ENCODE assay signal across 10 cellular contexts in the genomic region with DNA sequence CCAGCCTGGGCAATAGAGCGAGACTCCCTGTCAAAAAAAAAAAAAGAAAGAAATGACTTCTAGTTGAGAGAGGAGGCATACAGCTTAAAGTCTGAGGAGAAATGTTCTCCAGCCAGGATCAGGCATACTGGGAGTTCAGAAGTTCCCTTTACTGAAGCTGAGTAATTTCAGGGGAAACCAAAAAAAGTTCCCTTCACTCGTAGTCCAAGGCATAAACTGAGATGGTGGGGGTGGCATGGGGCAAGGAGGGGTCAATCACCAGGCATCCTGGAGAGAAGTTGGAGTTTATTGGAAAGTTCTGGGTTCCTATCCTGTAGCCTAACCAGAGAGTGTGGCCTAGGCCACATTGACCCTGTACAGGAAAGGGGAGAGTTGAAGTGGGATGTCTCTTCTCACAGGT. TPM values are rescaled to one million over a fixed set of nuclear protein-coding genes. Genes with fewer than 3 reads are reported as not detected.
DNase-seq lines count a peak whose midpoint lies in the region; TF ChIP-seq lines count a peak whose summit lies in the region.
"Had no signal": no experiment of that assay in that cellular context is flagged by ENCODE, and none has a peak within 500 bp of the region (broad histone marks: within the 10 kb centered on the region; RNA-seq: fewer than 3 reads in every experiment).

No MANE protein-coding gene starts in this region.

- CTCF ChIA-PET in AG04450 (lab: Charles Lee): interaction anchor here (0.6 to 1.7 kb wide), 3 partner anchors 12 to 97 kb away, joined by 3 to 8 read pairs (median 7); a partner anchor contains a TSS
- CTCF ChIA-PET in OCI-LY7 (lab: Charles Lee; ENCODE audit: unreplicated experiment): no interaction called here

- peak overlapping the region; percentile 42 for H3K4me3 Mint-ChIP-seq in endothelial cell (ENCODE audit: unreplicated experiment)

- H3K4me3 ChIP-seq in AG04450 (ENCODE audit: low read depth, low read length): no peak overlapping the region
- no peak overlapping the region for H3K4me3 ChIP-seq in NB4 (ENCODE audit: low read depth, low read length)
- H3K4me3 ChIP-seq in osteoblast (ENCODE audit: insufficient read depth, low read length): no peak overlapping the region
- H3K4me3 ChIP-seq in OCI-LY7 (ENCODE audit: low read depth, low read length, poor library complexity, severe bottlenecking): no peak overlapping the region

- intact Hi-C loops in OCI-LY7 (cut with micrococcal nuclease; ENCODE audit: unreplicated experiment): no loop called here

- no peak for DNase-seq in AG04450 (ENCODE audit: low read depth, low spot score)
- peak; percentile 16 for DNase-seq in NB4 (ENCODE audit: low read depth)
- no peak for DNase-seq in endothelial cell (ENCODE audit: low spot score)
- DNase-seq in osteoblast (ENCODE audit: insufficient read length, low spot score, missing footprints): no peak
- no peak for DNase-seq in stimulated activated naive CD4-positive, alpha-beta T cell (lab: John Stamatoyannopoulos, UW)
- no peak for DNase-seq in NCI-H345 (lab: John Stamatoyannopoulos, UW)
- no peak for DNase-seq in SW480 (ENCODE audit: low spot score)
- DNase-seq in OCI-LY7 (ENCODE audit: low spot score): no peak
- DNase-seq: activated CD4-positive, alpha-beta T cell treated with anti-CD3 and anti-CD28 coated beads, Interleukin-2, amount 50 U/mL, for 1 hour; NCI-H2081 treated with DMSO at 0.1 percent for 48 hours had no signal

- POLR2A ChIA-PET in AG04450 (lab: Yijun Ruan, JAX) (interaction anchor here (0.6 to 1.9 kb wide), 3 partner anchors 10 to 60 kb away, joined by 5 to 6 read pairs (median 5); a partner anchor contains a TSS), OCI-LY7 (lab: Charles Lee) (interaction anchor here (0.8 to 1.7 kb wide), 2 partner anchors 13 to 59 kb away, joined by 3 to 6 read pairs; a partner anchor contains a TSS)

- H3K79me2 ChIP-seq in osteoblast (ENCODE audit: insufficient read depth, low read length): peaks cover 16% of the 10 kb centered on the region
- H3K79me2 ChIP-seq in OCI-LY7 (ENCODE audit: insufficient read depth, low read depth, low read length): peaks cover 3% of the 10 kb centered on the region; the same call in 1 of the 2 replicates

- TF ChIP-seq POLR2A in NB4 (IDR thresholded peaks at IDR 0.05; ENCODE audit: extremely low read depth, insufficient read length): no peak

- H3K27ac ChIP-seq in AG04450 (ENCODE audit: low read depth, low read length): peak overlapping the region; percentile 87
- H3K27ac ChIP-seq in osteoblast (ENCODE audit: low read depth, low read length): peak overlapping the region; percentile 40
- no peak overlapping the region for H3K27ac ChIP-seq in OCI-LY7 (ENCODE audit: low read depth, low read length, poor library complexity, severe bottlenecking)

- H3K4me1 ChIP-seq in osteoblast (ENCODE audit: insufficient read depth, low read length) (peaks cover 32% of the 10 kb centered on the region), OCI-LY7 (ENCODE audit: insufficient read depth, low read length, poor library complexity, severe bottlenecking) (peaks cover 39% of the 10 kb centered on the region)

- H3K36me3 ChIP-seq in osteoblast (ENCODE audit: insufficient read depth, low read length) (peaks cover 18% of the 10 kb centered on the region), OCI-LY7 (ENCODE audit: insufficient read depth, low read length) (peaks cover 28% of the 10 kb centered on the region)

- peaks cover 41% of the 10 kb centered on the region for H3K4me1 Mint-ChIP-seq in endothelial cell (ENCODE audit: unreplicated experiment)

- H2AFZ ChIP-seq in osteoblast (ENCODE audit: low read length) (no peak overlapping the region), OCI-LY7 (ENCODE audit: low read length) (no peak overlapping the region)

- no peaks in the 10 kb centered on the region for H3K9me2 ChIP-seq in OCI-LY7 (ENCODE audit: insufficient read depth, low read length)

- H3K9me3 ChIP-seq in AG04450 (ENCODE audit: control insufficient read depth, insufficient read depth, low read length): no peaks in the 10 kb centered on the region
- no peaks in the 10 kb centered on the region for H3K9me3 ChIP-seq in osteoblast (ENCODE audit: low read depth, low read length)
- no peaks in the 10 kb centered on the region for H3K9me3 ChIP-seq in OCI-LY7 (ENCODE audit: low read length)

- H4K20me1 ChIP-seq in osteoblast (ENCODE audit: insufficient read depth, low read length) (peaks cover 8% of the 10 kb centered on the region), OCI-LY7 (ENCODE audit: insufficient read depth, low read length) (no peaks in the 10 kb centered on the region)

- H3K4me2 ChIP-seq in osteoblast (ENCODE audit: insufficient read depth, low read length) (peak overlapping the region; percentile 54), OCI-LY7 (ENCODE audit: low read length) (no peak overlapping the region)

- TF ChIP-seq CTCF in AG04450 (IDR thresholded peaks at IDR 0.05; ENCODE audit: low read depth, low read length) (no peak), NB4 (IDR thresholded peaks at IDR 0.05; ENCODE audit: low read depth, low read length) (no peak), endothelial cell (IDR thresholded peaks at IDR 0.05; ENCODE audit: unreplicated experiment) (no peak), osteoblast (IDR thresholded peaks at IDR 0.05; ENCODE audit: extremely low read depth, low read depth, low read length) (no peak), OCI-LY7 (conservative IDR thresholded peaks at IDR 0.05; ENCODE audit: low read length) (no peak)

- H3K36me3 Mint-ChIP-seq in endothelial cell (ENCODE audit: low read depth, unreplicated experiment): peaks cover 14% of the 10 kb centered on the region

- peaks cover 16% of the 10 kb centered on the region for H3K27me3 Mint-ChIP-seq in endothelial cell (ENCODE audit: unreplicated experiment)

- H3K27ac Mint-ChIP-seq in endothelial cell (ENCODE audit: unreplicated experiment): peak overlapping the region; percentile 42

- H3K27me3 ChIP-seq in AG04450 (ENCODE audit: control insufficient read depth, insufficient read depth, low read length): no peaks in the 10 kb centered on the region
- no peaks in the 10 kb centered on the region for H3K27me3 ChIP-seq in osteoblast (ENCODE audit: insufficient read depth, low read length)

- BruUV-seq in OCI-LY7 (replicated peaks; lab: Mats Ljungman, UMichigan): no TSS peak

- no peaks in the 10 kb centered on the region for H3K9me3 Mint-ChIP-seq in endothelial cell (ENCODE audit: unreplicated experiment)

RNA-seq across cellular contexts. Expression of a gene that starts 5.9 kb away (rescaled TPM):
- polyA plus RNA-seq in AG04450 (2011; rRNA removed): 434 and 693 TPM in 2 replicates
- polyA minus RNA-seq in AG04450 (2011; rRNA and poly(A)+ RNA removed): 84.5 and 106 TPM in 2 replicates
- total RNA-seq in endothelial cell (ENCODE audit: unreplicated experiment) (374 TPM), osteoblast (174 and 183 TPM in 2 replicates), OCI-LY7 (2022) (119 and 148 TPM in 2 replicates)
- 77.6 and 82.3 TPM in 2 replicates for total RNA-seq in OCI-LY7 (2014; rRNA removed; shearing (Covaris generic))

RNA-seq across cellular contexts. Expression of a gene that starts 12.4 kb away (rescaled TPM):
- 78.4 and 80.4 TPM in 2 replicates for polyA plus RNA-seq in AG04450 (2011; rRNA removed)
- polyA minus RNA-seq in AG04450 (2011; rRNA and poly(A)+ RNA removed): 92.7 and 104 TPM in 2 replicates
- total RNA-seq in endothelial cell (ENCODE audit: unreplicated experiment) (55.0 TPM), osteoblast (20.3 and 22.1 TPM in 2 replicates), OCI-LY7 (2022) (74.6 and 80.3 TPM in 2 replicates)
- total RNA-seq in OCI-LY7 (2014; rRNA removed; shearing (Covaris generic)): 28.6 and 41.6 TPM in 2 replicates

RNA-seq across cellular contexts. Expression of a gene that starts 59.5 kb away (rescaled TPM):
- polyA plus RNA-seq in AG04450 (2011; rRNA removed): 466 and 505 TPM in 2 replicates
- 602 and 659 TPM in 2 replicates for polyA minus RNA-seq in AG04450 (2011; rRNA and poly(A)+ RNA removed)
- total RNA-seq in endothelial cell (ENCODE audit: unreplicated experiment): 583 TPM
- 860 and 899 TPM in 2 replicates for total RNA-seq in osteoblast
- 218 and 219 TPM in 2 replicates for total RNA-seq in OCI-LY7 (2014; rRNA removed; shearing (Covaris generic))
- total RNA-seq in OCI-LY7 (2022): 373 and 403 TPM in 2 replicates

RNA-seq across cellular contexts. Expression of a gene that starts 59.9 kb away (rescaled TPM):
- 30.4 and 32.0 TPM in 2 replicates for polyA plus RNA-seq in AG04450 (2011; rRNA removed)
- 17.5 and 18.2 TPM in 2 replicates for polyA minus RNA-seq in AG04450 (2011; rRNA and poly(A)+ RNA removed)
- total RNA-seq in endothelial cell (ENCODE audit: unreplicated experiment) (17.3 TPM), osteoblast (35.8 and 37.4 TPM in 2 replicates), OCI-LY7 (2022) (35.3 and 37.7 TPM in 2 replicates)
- 15.8 and 17.9 TPM in 2 replicates for total RNA-seq in OCI-LY7 (2014; rRNA removed; shearing (Covaris generic))
